ENCODE assay signal across 7 cellular contexts in genomic region chr16:69964960-69965660, GRCh38. TPM values are rescaled to one million over a fixed set of nuclear protein-coding genes. Genes with fewer than 3 reads are reported as not detected.
DNase-seq lines count a peak whose midpoint lies in the region; ATAC-seq and TF ChIP-seq lines count a peak whose summit lies in the region.
"Not testable (repeated sequence)": the region's sequence is repeated elsewhere in the genome, so short reads cannot be mapped to it uniquely, and the experiment has no call there.

No MANE protein-coding gene starts in this region.

- H3K9me3 ChIP-seq in mesodermal cell (ENCODE audit: control insufficient read depth, low read length); gastrocnemius medialis: not testable (repeated sequence)

- WGBS in mesodermal cell (ENCODE audit: insufficient coverage in 2 of 2), 2 experiments: no CpG with 5 or more reads among the region's 68 CpGs

- H3K27me3 ChIP-seq in gastrocnemius medialis: not testable (repeated sequence)

- not testable (repeated sequence) for H3K36me3 Mint-ChIP-seq in activated naive CD4-positive, alpha-beta T cell treated with anti-CD3 and anti-CD28 coated beads, Interleukin-2, amount 50 U/mL, for 72 hours; endothelial cell (ENCODE audit: low read depth, unreplicated experiment)

- ATAC-seq in activated naive CD4-positive, alpha-beta T cell treated with anti-CD3 and anti-CD28 coated beads, Interleukin-2, amount 50 U/mL, for 72 hours: peak; percentile 14 to 47
- ATAC-seq in gastrocnemius medialis: peak; percentile 14 to 58

- not testable (repeated sequence) for H3K9me3 Mint-ChIP-seq in activated naive CD4-positive, alpha-beta T cell treated with anti-CD3 and anti-CD28 coated beads, Interleukin-2, amount 50 U/mL, for 72 hours; endothelial cell (ENCODE audit: unreplicated experiment)

- DNase-seq in GM10266 (ENCODE audit: extremely low spot score): peak; percentile 16
- peak; percentile 3 to 29 for DNase-seq in NCI-H1930 (lab: John Stamatoyannopoulos, UW)
- DNase-seq in activated naive CD4-positive, alpha-beta T cell treated with anti-CD3 and anti-CD28 coated beads, Interleukin-2, amount 50 U/mL, for 72 hours (ENCODE audit: low spot score in 2 of 2); gastrocnemius medialis: not testable (repeated sequence)
- peak; percentile 29 for DNase-seq in endothelial cell (ENCODE audit: low spot score)
- peak; percentile 25 for DNase-seq in hepatic stellate cell (ENCODE audit: low spot score)

- intact Hi-C loops in gastrocnemius medialis (cut with DNase I; ENCODE audit: low total_unique reads): not testable (repeated sequence)

- TF ChIP-seq CTCF in GM10266 (IDR thresholded peaks at IDR 0.05; ENCODE audit: control insufficient read depth, insufficient read depth, low read depth, missing control alignments); endothelial cell (IDR thresholded peaks at IDR 0.05; ENCODE audit: unreplicated experiment); gastrocnemius medialis (IDR thresholded peaks at IDR 0.05 in 4 of 5, conservative IDR thresholded peaks at IDR 0.05 in 1 of 5): not testable (repeated sequence)

- not testable (repeated sequence) for H3K4me1 ChIP-seq in mesodermal cell (ENCODE audit: control insufficient read depth, insufficient read depth, low read length, poor library complexity, severe bottlenecking); gastrocnemius medialis

- H3K27me3 Mint-ChIP-seq in endothelial cell (ENCODE audit: unreplicated experiment): not testable (repeated sequence)

- in situ Hi-C loops in gastrocnemius medialis (cut with MboI; ENCODE audit: low sequenced_read_pairs in 4 of 4): not testable (repeated sequence)

- H3K4me3 Mint-ChIP-seq in endothelial cell (ENCODE audit: unreplicated experiment): not testable (repeated sequence)

- H3K27ac Mint-ChIP-seq in activated naive CD4-positive, alpha-beta T cell treated with anti-CD3 and anti-CD28 coated beads, Interleukin-2, amount 50 U/mL, for 72 hours; endothelial cell (ENCODE audit: unreplicated experiment): not testable (repeated sequence)

- peak overlapping the region; percentile 16 for H3K4me3 ChIP-seq in mesodermal cell (ENCODE audit: extremely low read depth, insufficient read depth, low read length, poor library complexity, severe bottlenecking)
- peak overlapping the region; percentile 13 to 49 (median 45) for H3K4me3 ChIP-seq in gastrocnemius medialis

- TF ChIP-seq POLR2A in gastrocnemius medialis (IDR thresholded peaks at IDR 0.05): not testable (repeated sequence)

- H3K36me3 ChIP-seq in mesodermal cell (ENCODE audit: control insufficient read depth, insufficient read depth, low read length); gastrocnemius medialis: not testable (repeated sequence)

- not testable (repeated sequence) for H3K27ac ChIP-seq in mesodermal cell (ENCODE audit: low read depth, low read length, severe bottlenecking)
- H3K27ac ChIP-seq in gastrocnemius medialis: peak overlapping the region in 2 of 4 donors; percentile 21 to 52

- not testable (repeated sequence) for H3K4me1 Mint-ChIP-seq in endothelial cell (ENCODE audit: unreplicated experiment)

RNA-seq across cellular contexts. Expression of gene CLEC18A, which starts 14.0 kb away (rescaled TPM):
- 1 to 10 TPM in 1 of 2 donors, under 1 TPM in 1; 0.09 to 1.8 TPM for total RNA-seq in activated naive CD4-positive, alpha-beta T cell treated with anti-CD3 and anti-CD28 coated beads, Interleukin-2, amount 50 U/mL, for 72 hours
- 0.28 TPM for total RNA-seq in endothelial cell (ENCODE audit: unreplicated experiment)
- 1.5 TPM for polyA plus RNA-seq in mesodermal cell (2013, experiment 1 of 2)
- 1.7 TPM for polyA plus RNA-seq in mesodermal cell (2013, experiment 2 of 2)
- under 1 TPM in 1 of 4 donors, not detected in 3; 0.71 TPM for total RNA-seq in gastrocnemius medialis
